ENCODE assay signal across 31 cellular contexts in genomic region chr6:150427823-150428222, GRCh38. TPM values are rescaled to one million over a fixed set of nuclear protein-coding genes. Genes with fewer than 3 reads are reported as not detected.
"Had no signal": no experiment of that assay in that cellular context is flagged by ENCODE, and none has a peak within 500 bp of the region (broad histone marks: within the 10 kb centered on the region; RNA-seq: fewer than 3 reads in every experiment).

No MANE protein-coding gene starts in this region.

- H3K27ac Mint-ChIP-seq: naive thymus-derived CD4-positive, alpha-beta T cell; natural killer cell; stimulated activated memory B cell treated with anti-CD40 and anti-IgM and Interleukin-4, amounts not matched to agents 10 μg/mL and 1 μg/mL and 100 μg/mL, for 72 hours; stimulated activated naive CD8-positive, alpha-beta T cell treated with anti-CD3 and anti-CD28 coated beads, Interleukin-15, amount 100 ng/mL, for 72 hours; type B pancreatic cell had no signal

- H3K27me3 Mint-ChIP-seq: naive thymus-derived CD4-positive, alpha-beta T cell; stimulated activated memory B cell treated with anti-CD40 and anti-IgM and Interleukin-4, amounts not matched to agents 10 μg/mL and 1 μg/mL and 100 μg/mL, for 72 hours; stimulated activated naive CD8-positive, alpha-beta T cell treated with anti-CD3 and anti-CD28 coated beads, Interleukin-15, amount 100 ng/mL, for 72 hours had no signal

- H3K27me3 ChIP-seq: neutrophil, pancreas, spleen, suprapubic skin, testis, tibial artery, transverse colon, upper lobe of right lung, uterus had no signal

- H3K4me1 ChIP-seq: pancreas, prostate gland, suprapubic skin, testis, tibial artery, transverse colon, upper lobe of right lung, uterus had no signal

- ATAC-seq: naive thymus-derived CD4-positive, alpha-beta T cell; natural killer cell; pancreas; right cardiac atrium; sciatic nerve; stimulated activated memory B cell treated with anti-CD40 and anti-IgM and Interleukin-4, amounts not matched to agents 10 μg/mL and 1 μg/mL and 100 μg/mL, for 72 hours; stimulated activated naive CD8-positive, alpha-beta T cell treated with anti-CD3 and anti-CD28 coated beads, Interleukin-15, amount 100 ng/mL, for 72 hours; stimulated activated naive CD8-positive, alpha-beta T cell treated with anti-CD3 and anti-CD28 coated beads, Interleukin-15, Interleukin-2, amounts not matched to agents 100 U/mL and 50 U/mL, for 24 hours; upper lobe of right lung had no signal

- FAIRE-seq: pancreas had no signal

- H3K36me3 ChIP-seq: neutrophil, pancreas, prostate gland, spleen, suprapubic skin, tibial artery, transverse colon, upper lobe of right lung, uterus had no signal

- H3K36me3 Mint-ChIP-seq: naive thymus-derived CD4-positive, alpha-beta T cell; natural killer cell; stimulated activated memory B cell treated with anti-CD40 and anti-IgM and Interleukin-4, amounts not matched to agents 10 μg/mL and 1 μg/mL and 100 μg/mL, for 72 hours; type B pancreatic cell had no signal

- H3K9me3 ChIP-seq: neutrophil, pancreas, prostate gland, suprapubic skin, testis, tibial artery, transverse colon, upper lobe of right lung, uterus had no signal

- H3K9me3 Mint-ChIP-seq: natural killer cell; stimulated activated memory B cell treated with anti-CD40 and anti-IgM and Interleukin-4, amounts not matched to agents 10 μg/mL and 1 μg/mL and 100 μg/mL, for 72 hours; stimulated activated naive CD8-positive, alpha-beta T cell treated with anti-CD3 and anti-CD28 coated beads, Interleukin-15, amount 100 ng/mL, for 72 hours; type B pancreatic cell had no signal

- H3K27ac ChIP-seq: neutrophil, pancreas, prostate gland, skin epidermis, suprapubic skin, testis, tibial artery, transverse colon, upper lobe of right lung, uterus had no signal

- DNase-seq: naive thymus-derived CD4-positive, alpha-beta T cell; natural killer cell; nucleus accumbens; pancreas; retina; right cardiac atrium; spleen; stimulated activated CD4-positive, alpha-beta T cell treated with anti-CD3 and anti-CD28 coated beads, Interleukin-12 subunit alpha, Interleukin-12 subunit beta, amount 100 ng/mL, for 4 hours; stimulated activated CD4-positive, alpha-beta T cell treated with anti-CD3 and anti-CD28 coated beads, Interleukin-1b, Interleukin-23, amount 100 ng/mL, for 48 hours; stimulated activated CD4-positive, alpha-beta T cell treated with anti-CD3 and anti-CD28 coated beads, Interleukin-4, amount 100 ng/mL, for 1 hour; stimulated activated CD4-positive, alpha-beta T cell treated with anti-CD3 and anti-CD28 coated beads, Interleukin-4, amount 100 ng/mL, for 4 hours; stimulated activated CD8-positive, alpha-beta memory T cell treated with anti-CD3 and anti-CD28 coated beads, Interleukin-4, amount 100 ng/mL, for 48 hours; stimulated activated naive CD4-positive, alpha-beta T cell; stimulated activated naive CD8-positive, alpha-beta T cell treated with anti-CD3 and anti-CD28 coated beads, Interleukin-15, amount 100 ng/mL, for 72 hours; stimulated activated naive CD8-positive, alpha-beta T cell treated with anti-CD3 and anti-CD28 coated beads, Interleukin-15, Interleukin-2, amounts not matched to agents 100 U/mL and 50 U/mL, for 24 hours; substantia nigra; testis; tibial artery; transverse colon; upper lobe of right lung; uterus had no signal

- H3K4me1 Mint-ChIP-seq: naive thymus-derived CD4-positive, alpha-beta T cell; natural killer cell; stimulated activated memory B cell treated with anti-CD40 and anti-IgM and Interleukin-4, amounts not matched to agents 10 μg/mL and 1 μg/mL and 100 μg/mL, for 72 hours; stimulated activated naive CD8-positive, alpha-beta T cell treated with anti-CD3 and anti-CD28 coated beads, Interleukin-15, amount 100 ng/mL, for 72 hours had no signal

- H3K4me3 Mint-ChIP-seq: naive thymus-derived CD4-positive, alpha-beta T cell; natural killer cell; stimulated activated memory B cell treated with anti-CD40 and anti-IgM and Interleukin-4, amounts not matched to agents 10 μg/mL and 1 μg/mL and 100 μg/mL, for 72 hours; stimulated activated naive CD8-positive, alpha-beta T cell treated with anti-CD3 and anti-CD28 coated beads, Interleukin-15, amount 100 ng/mL, for 72 hours; type B pancreatic cell had no signal

- H3K4me3 ChIP-seq: pancreas, prostate gland, skin epidermis, smooth muscle cell, spleen, suprapubic skin, testis, tibial artery, transverse colon, upper lobe of right lung, uterus had no signal

RNA-seq across cellular contexts. Expression of gene IYD, which starts 59.0 kb away (rescaled TPM):
- total RNA-seq: naive thymus-derived CD4-positive, alpha-beta T cell; natural killer cell; osteocyte; posterior vena cava; right cardiac atrium; sciatic nerve; smooth muscle cell; spleen; uterus had no signal
